In genomic region chr9:4296217-4296616, GRCh38 we compare ENCODE assay signal across 14 cellular contexts. TPM values are rescaled to one million over a fixed set of nuclear protein-coding genes. Genes with fewer than 3 reads are reported as not detected.
DNase-seq lines count a peak whose midpoint lies in the region; ATAC-seq and TF ChIP-seq lines count a peak whose summit lies in the region.
"Had no signal": no experiment of that assay in that cellular context is flagged by ENCODE, and none has a peak within 500 bp of the region (broad histone marks: within the 10 kb centered on the region; RNA-seq: fewer than 3 reads in every experiment).

No MANE protein-coding gene starts in this region.

- no peaks in the 10 kb centered on the region for H3K9me3 Mint-ChIP-seq in T-helper 2 cell treated with Interferon-gamma antibody and Interleukin-4, amounts not matched to agents 5 μg/mL and 100 μg/mL, for 36 hours

- no peaks in the 10 kb centered on the region for H4K20me1 ChIP-seq in PC-9 (ENCODE audit: insufficient read depth)

- no peak overlapping the region for H3K27ac Mint-ChIP-seq in T-helper 2 cell treated with Interferon-gamma antibody and Interleukin-4, amounts not matched to agents 5 μg/mL and 100 μg/mL, for 36 hours

- H3K36me3 Mint-ChIP-seq in T-helper 2 cell treated with Interferon-gamma antibody and Interleukin-4, amounts not matched to agents 5 μg/mL and 100 μg/mL, for 36 hours (ENCODE audit: low read depth): no peaks in the 10 kb centered on the region

- H3K9me3 ChIP-seq in PC-9 (ENCODE audit: insufficient read depth, low read depth) (no peaks in the 10 kb centered on the region), left lung (no peaks in the 10 kb centered on the region)
- H3K9me3 ChIP-seq: tibial nerve had no signal

- H3K9me2 ChIP-seq in PC-9 (ENCODE audit: insufficient read depth): no peaks in the 10 kb centered on the region

- H3F3A ChIP-seq in PC-9 (ENCODE audit: insufficient read depth, low read depth): peaks cover 51% of the 10 kb centered on the region

- H3K4me1 ChIP-seq in PC-9 (replicated peaks; ENCODE audit: insufficient read depth) (peaks cover 45% of the 10 kb centered on the region), left lung (peaks cover 0 to 48% of the 10 kb centered on the region in 2 donors)

- peak overlapping the region; percentile 93 for H3K4me3 Mint-ChIP-seq in T-helper 2 cell treated with Interferon-gamma antibody and Interleukin-4, amounts not matched to agents 5 μg/mL and 100 μg/mL, for 36 hours

- H3K4me2 ChIP-seq in PC-9: peak overlapping the region; percentile 95

- H3K4me1 Mint-ChIP-seq in T-helper 2 cell treated with Interferon-gamma antibody and Interleukin-4, amounts not matched to agents 5 μg/mL and 100 μg/mL, for 36 hours (ENCODE audit: low read depth): peaks cover 19% of the 10 kb centered on the region

- BruUV-seq in PC-9 (replicated peaks; lab: Mats Ljungman, UMichigan): no TSS peak

- TF ChIP-seq CTCF in PC-9 (conservative IDR thresholded peaks at IDR 0.05) (no peak), fibroblast of mammary gland (conservative IDR thresholded peaks at IDR 0.05; ENCODE audit: control insufficient read depth, insufficient read depth, low read depth, low read length) (peak; percentile 18), retinal pigment epithelial cell (conservative IDR thresholded peaks at IDR 0.05; ENCODE audit: low read depth, low read length) (peak; percentile 6), left lung (IDR thresholded peaks at IDR 0.05) (no peak)

- ATAC-seq in left lung: no peak
- ATAC-seq: GM12878 had no signal

- H3K27me3 ChIP-seq in PC-9 (ENCODE audit: insufficient read depth, low read depth) (no peaks in the 10 kb centered on the region), left lung (peaks cover 0 to 48% of the 10 kb centered on the region in 2 donors)
- H3K27me3 ChIP-seq: tibial nerve had no signal

- H3K27ac ChIP-seq in PC-9 (peak overlapping the region; percentile 94), left lung (no peak overlapping the region)

- H3K4me3 ChIP-seq in PC-9 (no peak overlapping the region), fibroblast of mammary gland (ENCODE audit: control insufficient read depth, low read depth, low read length) (no peak overlapping the region), retinal pigment epithelial cell (ENCODE audit: low read length) (no peak overlapping the region), left lung (no peak overlapping the region)
- H3K4me3 ChIP-seq: GM12878 had no signal

- H3K27me3 Mint-ChIP-seq in T-helper 2 cell treated with Interferon-gamma antibody and Interleukin-4, amounts not matched to agents 5 μg/mL and 100 μg/mL, for 36 hours (ENCODE audit: low read depth): peaks cover 46% of the 10 kb centered on the region

- H3K79me2 ChIP-seq in PC-9 (ENCODE audit: low read depth): peaks cover 17% of the 10 kb centered on the region; the same call in 1 of the 2 replicates

- no peak overlapping the region for H2AFZ ChIP-seq in PC-9

- CTCF ChIA-PET in PC-9 (lab: Charles Lee): no interaction called here

- POLR2A ChIA-PET in PC-9 (lab: Charles Lee; ENCODE audit: unreplicated experiment): no interaction called here

- intact Hi-C loops in PC-9 (cut with micrococcal nuclease; ENCODE audit: unreplicated experiment): loop anchor here (2.0 to 10.0 kb wide), 5 partner anchors 59 to 564 kb away; no protein-coding TSS in a partner anchor
- intact Hi-C loops in left lung (cut with DNase I): no loop called here

- H3K36me3 ChIP-seq in PC-9 (ENCODE audit: low read depth) (no peaks in the 10 kb centered on the region), left lung (no peaks in the 10 kb centered on the region)
- H3K36me3 ChIP-seq: tibial nerve had no signal

- no peak for DNase-seq in T-helper 2 cell treated with Interferon-gamma antibody and Interleukin-4, amounts not matched to agents 5 μg/mL and 100 μg/mL, for 36 hours (ENCODE audit: low spot score)
- DNase-seq in T-helper 2 cell: no peak
- DNase-seq in PC-9: no peak
- DNase-seq in fibroblast of mammary gland (ENCODE audit: low read depth): no peak
- DNase-seq in retinal pigment epithelial cell (ENCODE audit: low read depth): no peak
- no peak for DNase-seq in left lung
- DNase-seq in SIG-M5 (lab: John Stamatoyannopoulos, UW): no peak
- no peak for DNase-seq in SK-N-DZ (ENCODE audit: low spot score)
- DNase-seq: activated T-cell treated with anti-CD3 and anti-CD28 coated beads for 4 hours, DMS53, NCI-H1092, NCI-H226 had no signal

RNA-seq across cellular contexts. Expression of gene GLIS3, which starts 3.7 kb away (rescaled TPM):
- total RNA-seq in PC-9 (2021): 20.5 and 23.4 TPM in 2 replicates
- 10 to 100 TPM; 17.1 to 34.1 TPM for total RNA-seq in left lung
- not detected in 2 replicates for polyA plus RNA-seq in SK-N-DZ (2014; cell fraction: cytosol; rRNA removed)
- polyA plus RNA-seq in SK-N-DZ (2014; cell fraction: nucleus; rRNA removed): not detected in 2 replicates

Comparison
In these comparisons a context has a peak if more than half of its experiments do, and no peak if none do; other contexts are left out.
1. CTCF ChIP-seq: peak in fibroblast of mammary gland (single experiment) and retinal pigment epithelial cell (single experiment); none in PC-9 (single experiment) and left lung (0 of 2).